Comparison of ENCODE assay signal across 20 cellular contexts in the genomic region with DNA sequence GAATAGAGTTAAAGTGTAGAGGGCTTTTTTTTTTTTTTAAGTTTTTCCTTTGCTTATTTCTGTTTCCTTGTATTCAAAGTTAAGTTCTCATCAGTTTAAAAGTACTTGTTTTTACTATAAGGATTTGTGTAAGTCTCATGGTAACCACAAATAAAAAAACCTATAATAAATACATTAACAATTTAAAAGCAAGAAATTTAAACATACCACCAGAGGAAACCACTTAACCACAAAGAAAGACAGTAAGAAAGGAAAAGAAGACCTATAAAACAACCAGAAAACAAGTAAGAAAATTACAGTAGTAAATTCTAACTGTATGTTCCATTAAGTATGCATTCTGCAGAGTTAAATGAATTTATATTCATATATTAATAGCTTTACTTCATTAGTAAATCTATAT.
"Had no signal": no experiment of that assay in that cellular context is flagged by ENCODE, and none has a peak within 500 bp of the region (broad histone marks: within the 10 kb centered on the region; RNA-seq: fewer than 3 reads in every experiment).

No MANE protein-coding gene starts in this region.

- DNase-seq: activated CD4-positive, alpha-beta T cell treated with anti-CD3 and anti-CD28 coated beads, Interleukin-2, amount 10 ng/mL, durations not matched to agents 24 days and 14 days; activated CD4-positive, CD25-positive, alpha-beta regulatory T cell; activated CD8-positive, alpha-beta T cell treated with anti-CD3 and anti-CD28 coated beads, Interleukin-2, amount 10 ng/mL, durations not matched to agents 7 days and 5 days; activated naive CD4-positive, alpha-beta T cell treated with anti-CD3 and anti-CD28 coated beads for 36 hours; activated T-cell treated with anti-CD3 and anti-CD28 coated beads, Interleukin-2, amount 50 U/mL, for 24 hours; aorta; effector CD8-positive, alpha-beta T cell; esophagus squamous epithelium; heart right ventricle; immature natural killer cell; kidney glomerular epithelial cell; left ventricle myocardium inferior; psoas muscle; right cardiac atrium; stimulated activated naive CD8-positive, alpha-beta T cell treated with anti-CD3 and anti-CD28 coated beads, Interleukin-15, Interleukin-2, amounts not matched to agents 100 U/mL and 50 U/mL, for 24 hours; substantia nigra; uterus had no signal

- H3K4me1 Mint-ChIP-seq: activated CD4-positive, alpha-beta T cell treated with anti-CD3 and anti-CD28 coated beads, Interleukin-2, amount 10 ng/mL, durations not matched to agents 24 days and 14 days; central memory CD8-positive, alpha-beta T cell; immature natural killer cell had no signal

- H3K4me3 ChIP-seq: esophagus squamous epithelium, heart right ventricle, left ventricle myocardium inferior, psoas muscle, tibial nerve, uterus had no signal

- ATAC-seq: activated CD8-positive, alpha-beta T cell treated with anti-CD3 and anti-CD28 coated beads, Interleukin-2, amount 10 ng/mL, durations not matched to agents 7 days and 5 days; heart right ventricle; psoas muscle; right cardiac atrium; stimulated activated naive CD8-positive, alpha-beta T cell treated with anti-CD3 and anti-CD28 coated beads, Interleukin-15, Interleukin-2, amounts not matched to agents 100 U/mL and 50 U/mL, for 24 hours had no signal

- H3K27ac Mint-ChIP-seq: activated CD4-positive, alpha-beta T cell treated with anti-CD3 and anti-CD28 coated beads, Interleukin-2, amount 10 ng/mL, durations not matched to agents 24 days and 14 days; activated CD8-positive, alpha-beta T cell treated with anti-CD3 and anti-CD28 coated beads, Interleukin-2, amount 10 ng/mL, durations not matched to agents 7 days and 5 days; activated naive CD4-positive, alpha-beta T cell treated with anti-CD3 and anti-CD28 coated beads for 36 hours; activated T-cell treated with anti-CD3 and anti-CD28 coated beads, Interleukin-2, amount 50 U/mL, for 24 hours; activated T-helper 2 cell treated with anti-CD3 and anti-CD28 coated beads, Interferon-gamma antibody, Interleukin-2, Interleukin-4, amounts not matched to agents 10 μg/mL and 5 μg/mL and 100 μg/mL, durations not matched to agents 14 hours and 24 hours and 36 hours; immature natural killer cell had no signal

- H3K36me3 ChIP-seq: esophagus squamous epithelium, heart right ventricle, left ventricle myocardium inferior, tibial nerve, uterus had no signal

- H3K4me1 ChIP-seq: esophagus squamous epithelium, heart right ventricle, left ventricle myocardium inferior, psoas muscle, tibial nerve, uterus had no signal

- H3K9me3 ChIP-seq: uterus had no signal

- H3K27me3 Mint-ChIP-seq: activated CD4-positive, alpha-beta T cell treated with anti-CD3 and anti-CD28 coated beads, Interleukin-2, amount 10 ng/mL, durations not matched to agents 24 days and 14 days; activated T-cell treated with anti-CD3 and anti-CD28 coated beads, Interleukin-2, amount 50 U/mL, for 24 hours; central memory CD8-positive, alpha-beta T cell had no signal

- H3K4me3 Mint-ChIP-seq: activated CD4-positive, alpha-beta T cell treated with anti-CD3 and anti-CD28 coated beads, Interleukin-2, amount 10 ng/mL, durations not matched to agents 24 days and 14 days; activated CD8-positive, alpha-beta T cell treated with anti-CD3 and anti-CD28 coated beads, Interleukin-2, amount 10 ng/mL, durations not matched to agents 7 days and 5 days; activated naive CD4-positive, alpha-beta T cell treated with anti-CD3 and anti-CD28 coated beads for 36 hours; activated T-cell treated with anti-CD3 and anti-CD28 coated beads, Interleukin-2, amount 50 U/mL, for 24 hours; central memory CD8-positive, alpha-beta T cell; immature natural killer cell had no signal

- H3K27ac ChIP-seq: esophagus squamous epithelium, heart right ventricle, left ventricle myocardium inferior, psoas muscle, tibial nerve, uterus had no signal

- H3K27me3 ChIP-seq: esophagus squamous epithelium, heart right ventricle, tibial nerve had no signal
